In genomic region chr14:35932659-35933159, GRCh38 we compare ENCODE assay signal across 9 cellular contexts.
A peak's percentile ranks its signal among the peaks of the same experiment; 100 is the strongest.
DNase-seq lines count a peak whose midpoint lies in the region; ATAC-seq and TF ChIP-seq lines count a peak whose summit lies in the region.
"Had no signal": no experiment of that assay in that cellular context is flagged by ENCODE, and none has a peak within 500 bp of the region (broad histone marks: within the 10 kb centered on the region; RNA-seq: fewer than 3 reads in every experiment).

No MANE protein-coding gene starts in this region.

- no peaks in the 10 kb centered on the region for H3K9me3 ChIP-seq in KOPT-K1 (ENCODE audit: insufficient read depth, low read length, poor library complexity, severe bottlenecking)
- no peaks in the 10 kb centered on the region for H3K9me3 ChIP-seq in body of pancreas

- H3K36me3 ChIP-seq in KOPT-K1 (ENCODE audit: insufficient read depth, low read length) (no peaks in the 10 kb centered on the region), body of pancreas (replicated peaks in 1 of 2; ENCODE audit: insufficient read depth in 1 of 2, low read depth in 2 of 2) (no peaks in the 10 kb centered on the region)

- no peaks in the 10 kb centered on the region for H3K9me3 Mint-ChIP-seq in activated naive CD4-positive, alpha-beta T cell treated with anti-CD3 and anti-CD28 coated beads for 36 hours

- no peaks in the 10 kb centered on the region for H3K4me1 ChIP-seq in body of pancreas
- H3K4me1 ChIP-seq: parathyroid adenoma had no signal

- intact Hi-C loops in activated naive CD4-positive, alpha-beta T cell treated with anti-CD3 and anti-CD28 coated beads for 36 hours (cut with micrococcal nuclease), result loop anchor here (1.0 to 10.0 kb wide), 3 partner anchors 106 to 1662 kb away; partner anchors contain the start of genes BRMS1L, FOXA1, MBIP and TTC6
- intact Hi-C loops in body of pancreas (cut with DNase I) (no loop called here), posterior vena cava (cut with DNase I) (no loop called here)

- peaks cover 31% of the 10 kb centered on the region for H3K4me1 Mint-ChIP-seq in activated naive CD4-positive, alpha-beta T cell treated with anti-CD3 and anti-CD28 coated beads for 36 hours (ENCODE audit: low read depth)

- H3K27ac Mint-ChIP-seq in activated naive CD4-positive, alpha-beta T cell treated with anti-CD3 and anti-CD28 coated beads for 36 hours, result peak overlapping the region; percentile 20

- WGBS in body of pancreas, 2 donors, result 63 to 71% methylated on average over 13 of the region's 13 CpGs

- no peak for ATAC-seq in body of pancreas

- H3K27ac ChIP-seq in KOPT-K1 (ENCODE audit: low read depth, low read length, poor library complexity, severe bottlenecking) (peak overlapping the region; percentile 89), body of pancreas (no peak overlapping the region)
- H3K27ac ChIP-seq: parathyroid adenoma had no signal

- no peak for TF ChIP-seq POLR2A in body of pancreas (IDR thresholded peaks at IDR 0.05)

- H3K4me3 ChIP-seq in body of pancreas, result no peak overlapping the region

- peak overlapping the region; percentile 52 for H3K4me3 Mint-ChIP-seq in activated naive CD4-positive, alpha-beta T cell treated with anti-CD3 and anti-CD28 coated beads for 36 hours

- CTCF ChIA-PET in activated naive CD4-positive, alpha-beta T cell treated with anti-CD3 and anti-CD28 coated beads for 36 hours (lab: Charles Lee), result interaction anchor here (1.2 kb wide), 1 partner anchor 11 kb away, joined by 6 read pairs; no protein-coding TSS in a partner anchor

- no peaks in the 10 kb centered on the region for H3K27me3 ChIP-seq in body of pancreas

- H3K27me3 Mint-ChIP-seq in activated naive CD4-positive, alpha-beta T cell treated with anti-CD3 and anti-CD28 coated beads for 36 hours (ENCODE audit: low read depth), result no peaks in the 10 kb centered on the region

- no peaks in the 10 kb centered on the region for H3K36me3 Mint-ChIP-seq in activated naive CD4-positive, alpha-beta T cell treated with anti-CD3 and anti-CD28 coated beads for 36 hours (ENCODE audit: low read depth)

- TF ChIP-seq CTCF in body of pancreas (IDR thresholded peaks at IDR 0.05), result no peak

- DNase-seq in activated gamma-delta T cell treated with Interleukin-2 at 50 U/mL for 16 hours (peak; percentile 11), activated gamma-delta T cell (lab: John Stamatoyannopoulos, UW) (no peak), body of pancreas (no peak), cortex of kidney (lab: John Stamatoyannopoulos, UW) (no peak), posterior vena cava (ENCODE audit: low spot score) (no peak), NCI-H1694 (lab: John Stamatoyannopoulos, UW) (no peak)
- DNase-seq in activated naive CD4-positive, alpha-beta T cell treated with anti-CD3 and anti-CD28 coated beads for 36 hours, result peak; percentile 74

Comparison
In these comparisons a context has a peak if more than half of its experiments do, and no peak if none do; other contexts are left out.
1. DNase-seq: peak in activated gamma-delta T cell treated with Interleukin-2 at 50 U/mL for 16 hours (single experiment) and activated naive CD4-positive, alpha-beta T cell treated with anti-CD3 and anti-CD28 coated beads for 36 hours (single experiment); none in activated gamma-delta T cell (single experiment), body of pancreas (0 of 4), cortex of kidney (single experiment), posterior vena cava (single experiment) and NCI-H1694 (single experiment).